Comparison of ENCODE assay signal across 15 cellular contexts in the genomic region with DNA sequence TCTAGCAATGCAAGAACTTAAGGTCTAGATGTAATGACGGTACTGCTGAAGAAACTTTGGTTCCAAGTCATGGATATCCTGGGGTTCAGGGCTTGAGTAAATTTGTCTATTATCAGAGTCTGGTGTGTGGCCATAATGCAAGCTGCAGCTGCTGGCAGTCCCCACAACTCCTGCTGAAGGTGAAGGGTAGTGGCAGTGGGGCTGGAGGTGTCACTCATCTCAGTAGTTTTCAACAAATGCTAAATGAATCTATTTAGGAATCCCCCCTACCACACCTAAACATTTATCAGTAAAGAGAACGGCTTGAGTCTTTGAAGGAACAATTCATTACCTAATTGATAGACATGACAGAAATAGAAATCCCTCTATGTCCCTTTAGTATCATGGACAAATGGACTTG.
A peak's percentile ranks its signal among the peaks of the same experiment; 100 is the strongest.
DNase-seq lines count a peak whose midpoint lies in the region; ATAC-seq and TF ChIP-seq lines count a peak whose summit lies in the region.
"Had no signal": no experiment of that assay in that cellular context is flagged by ENCODE, and none has a peak within 500 bp of the region (broad histone marks: within the 10 kb centered on the region; RNA-seq: fewer than 3 reads in every experiment).

No MANE protein-coding gene starts in this region.

- no peaks in the 10 kb centered on the region for H3K4me1 Mint-ChIP-seq in activated T-cell treated with anti-CD3 and anti-CD28 coated beads, Interleukin-2, amount 50 U/mL, for 24 hours (ENCODE audit: low read depth)
- H3K4me1 Mint-ChIP-seq in dendritic cell treated with granulocyte-macrophage colony-stimulating factor and Interleukin-4, amounts not matched to agents 40 ng/mL and 50 ng/mL, for 4 days (ENCODE audit: low read depth): peaks cover 6% of the 10 kb centered on the region
- no peaks in the 10 kb centered on the region for H3K4me1 Mint-ChIP-seq in stimulated activated naive B cell treated with anti-CD40 and anti-IgM and Interleukin-4, amounts not matched to agents 10 μg/mL and 1 μg/mL and 100 μg/mL, for 72 hours
- H3K4me1 Mint-ChIP-seq in T-cell: no peaks in the 10 kb centered on the region

- no peaks in the 10 kb centered on the region for H3K9me3 ChIP-seq in left ventricle myocardium inferior (replicated peaks)
- H3K9me3 ChIP-seq: BLaER1 had no signal

- H3K27me3 ChIP-seq in left ventricle myocardium inferior (ENCODE audit: low read depth): no peaks in the 10 kb centered on the region
- H3K27me3 ChIP-seq: BLaER1 had no signal

- no peak for TF ChIP-seq CTCF in left ventricle myocardium inferior (IDR thresholded peaks at IDR 0.05; ENCODE audit: borderline replicate concordance)

- peak overlapping the region; percentile 44 for H3K27ac Mint-ChIP-seq in activated T-cell treated with anti-CD3 and anti-CD28 coated beads, Interleukin-2, amount 50 U/mL, for 24 hours
- H3K27ac Mint-ChIP-seq in dendritic cell treated with granulocyte-macrophage colony-stimulating factor and Interleukin-4, amounts not matched to agents 40 ng/mL and 50 ng/mL, for 4 days: peak overlapping the region; percentile 20
- peak overlapping the region; percentile 3 for H3K27ac Mint-ChIP-seq in stimulated activated naive B cell treated with anti-CD40 and anti-IgM and Interleukin-4, amounts not matched to agents 10 μg/mL and 1 μg/mL and 100 μg/mL, for 72 hours
- no peak overlapping the region for H3K27ac Mint-ChIP-seq in T-cell

- no peak for DNase-seq in activated T-cell treated with anti-CD3 and anti-CD28 coated beads, Interleukin-2, amount 50 U/mL, for 24 hours
- DNase-seq in activated T-cell treated with anti-CD3 and anti-CD28 coated beads, Interleukin-2, amount 50 U/mL, for 48 hours: no peak
- no peak for DNase-seq in stimulated activated naive B cell treated with anti-CD40 and anti-IgM and Interleukin-4, amounts not matched to agents 10 μg/mL and 1 μg/mL and 100 μg/mL, for 72 hours
- DNase-seq in left ventricle myocardium inferior (no peak), T-cell (no peak)
- DNase-seq: 8988T, AML-193, Calu3, DMS79, GM23248 had no signal

- POLR2A ChIA-PET in T-cell (lab: Charles Lee): no interaction called here

- no peak overlapping the region for H3K4me3 ChIP-seq in left ventricle myocardium inferior
- H3K4me3 ChIP-seq: BLaER1, GM23248 had no signal

- peaks cover 73% of the 10 kb centered on the region for H3K36me3 ChIP-seq in left ventricle myocardium inferior

- intact Hi-C loops in dendritic cell treated with granulocyte-macrophage colony-stimulating factor and Interleukin-4, amounts not matched to agents 40 ng/mL and 50 ng/mL, for 4 days (cut with micrococcal nuclease): no loop called here
- intact Hi-C loops in left ventricle myocardium inferior (cut with micrococcal nuclease): no loop called here

- peaks cover 66% of the 10 kb centered on the region for H3K36me3 Mint-ChIP-seq in activated T-cell treated with anti-CD3 and anti-CD28 coated beads, Interleukin-2, amount 50 U/mL, for 24 hours (ENCODE audit: low read depth)
- H3K36me3 Mint-ChIP-seq in dendritic cell treated with granulocyte-macrophage colony-stimulating factor and Interleukin-4, amounts not matched to agents 40 ng/mL and 50 ng/mL, for 4 days (ENCODE audit: low read depth): peaks cover 71% of the 10 kb centered on the region
- H3K36me3 Mint-ChIP-seq in stimulated activated naive B cell treated with anti-CD40 and anti-IgM and Interleukin-4, amounts not matched to agents 10 μg/mL and 1 μg/mL and 100 μg/mL, for 72 hours: peaks cover 16 to 26% of the 10 kb centered on the region in 2 donors
- peaks cover 46% of the 10 kb centered on the region for H3K36me3 Mint-ChIP-seq in T-cell

- no peaks in the 10 kb centered on the region for H3K27me3 Mint-ChIP-seq in activated T-cell treated with anti-CD3 and anti-CD28 coated beads, Interleukin-2, amount 50 U/mL, for 24 hours
- H3K27me3 Mint-ChIP-seq in dendritic cell treated with granulocyte-macrophage colony-stimulating factor and Interleukin-4, amounts not matched to agents 40 ng/mL and 50 ng/mL, for 4 days: no peaks in the 10 kb centered on the region
- H3K27me3 Mint-ChIP-seq in stimulated activated naive B cell treated with anti-CD40 and anti-IgM and Interleukin-4, amounts not matched to agents 10 μg/mL and 1 μg/mL and 100 μg/mL, for 72 hours: no peaks in the 10 kb centered on the region
- no peaks in the 10 kb centered on the region for H3K27me3 Mint-ChIP-seq in T-cell

- ATAC-seq in HG02610 (IDR thresholded peaks at IDR 0.05; ENCODE audit: unreplicated experiment) (peak; percentile 66), T-cell (replicated peaks in 1 of 4) (no peak), GM18873 (IDR thresholded peaks at IDR 0.05; ENCODE audit: low FRiP score, unreplicated experiment) (no peak)
- ATAC-seq in stimulated activated naive B cell treated with anti-CD40 and anti-IgM and Interleukin-4, amounts not matched to agents 10 μg/mL and 1 μg/mL and 100 μg/mL, for 72 hours (replicated peaks): no peak
- ATAC-seq: HCT116 had no signal

- H3K9me3 Mint-ChIP-seq in activated T-cell treated with anti-CD3 and anti-CD28 coated beads, Interleukin-2, amount 50 U/mL, for 24 hours: no peaks in the 10 kb centered on the region
- H3K9me3 Mint-ChIP-seq in dendritic cell treated with granulocyte-macrophage colony-stimulating factor and Interleukin-4, amounts not matched to agents 40 ng/mL and 50 ng/mL, for 4 days: no peaks in the 10 kb centered on the region
- no peaks in the 10 kb centered on the region for H3K9me3 Mint-ChIP-seq in stimulated activated naive B cell treated with anti-CD40 and anti-IgM and Interleukin-4, amounts not matched to agents 10 μg/mL and 1 μg/mL and 100 μg/mL, for 72 hours
- H3K9me3 Mint-ChIP-seq in T-cell: no peaks in the 10 kb centered on the region

- no peaks in the 10 kb centered on the region for H3K4me1 ChIP-seq in left ventricle myocardium inferior
- H3K4me1 ChIP-seq: BLaER1 had no signal

- H3K27ac ChIP-seq in left ventricle myocardium inferior (replicated peaks): no peak overlapping the region
- H3K27ac ChIP-seq: BLaER1, GM23248 had no signal

- CTCF ChIA-PET in T-cell (lab: Charles Lee): no interaction called here

- no peak overlapping the region for H3K4me3 Mint-ChIP-seq in activated T-cell treated with anti-CD3 and anti-CD28 coated beads, Interleukin-2, amount 50 U/mL, for 24 hours
- no peak overlapping the region for H3K4me3 Mint-ChIP-seq in dendritic cell treated with granulocyte-macrophage colony-stimulating factor and Interleukin-4, amounts not matched to agents 40 ng/mL and 50 ng/mL, for 4 days
- H3K4me3 Mint-ChIP-seq in stimulated activated naive B cell treated with anti-CD40 and anti-IgM and Interleukin-4, amounts not matched to agents 10 μg/mL and 1 μg/mL and 100 μg/mL, for 72 hours: no peak overlapping the region
- no peak overlapping the region for H3K4me3 Mint-ChIP-seq in T-cell

Comparison
In these comparisons a context has a peak if more than half of its experiments do, and no peak if none do; other contexts are left out.
1. H3K27ac Mint-ChIP-seq: peak in activated T-cell treated with anti-CD3 and anti-CD28 coated beads, Interleukin-2, amount 50 U/mL, for 24 hours (single experiment), dendritic cell treated with granulocyte-macrophage colony-stimulating factor and Interleukin-4, amounts not matched to agents 40 ng/mL and 50 ng/mL, for 4 days (single experiment) and stimulated activated naive B cell treated with anti-CD40 and anti-IgM and Interleukin-4, amounts not matched to agents 10 μg/mL and 1 μg/mL and 100 μg/mL, for 72 hours (single experiment); none in T-cell (0 of 2).